ENCODE assay signal across 23 cellular contexts in genomic region chr16:48311242-48311641, GRCh38.
DNase-seq lines count a peak whose midpoint lies in the region; ATAC-seq, FAIRE-seq and TF ChIP-seq lines count a peak whose summit lies in the region.
"Had no signal": no experiment of that assay in that cellular context is flagged by ENCODE, and none has a peak within 500 bp of the region (broad histone marks: within the 10 kb centered on the region; RNA-seq: fewer than 3 reads in every experiment).

No MANE protein-coding gene starts in this region.

- H2AK5ac ChIP-seq in mesendoderm (ENCODE audit: low read length) = no peak overlapping the region

- H2BK15ac ChIP-seq in mesendoderm (replicated peaks; ENCODE audit: low read depth) = no peak overlapping the region

- no peak overlapping the region for H3K18ac ChIP-seq in mesendoderm (ENCODE audit: low read length)

- H3K4me3 Mint-ChIP-seq in Caco-2 (ENCODE audit: unreplicated experiment) = no peak overlapping the region

- peaks cover 22% of the 10 kb centered on the region for H3K36me3 Mint-ChIP-seq in Caco-2 (ENCODE audit: insufficient read depth, unreplicated experiment)

- no peak overlapping the region for H3K4me2 ChIP-seq in BLaER1
- no peak overlapping the region for H3K4me2 ChIP-seq in GM23248 (ENCODE audit: unreplicated experiment)
- no peak overlapping the region for H3K4me2 ChIP-seq in Karpas-422 (ENCODE audit: low read depth, low read length, poor library complexity, severe bottlenecking)
- no peak overlapping the region for H3K4me2 ChIP-seq in K562 (ENCODE audit: insufficient read depth, low read length)
- no peak overlapping the region for H3K4me2 ChIP-seq in mesendoderm (ENCODE audit: low read length)
- H3K4me2 ChIP-seq: A549 had no signal

- DNase-seq in GM23248 = peak; percentile 27
- peak; percentile 51 for DNase-seq in Karpas-422
- no peak for DNase-seq in K562 (ENCODE audit: extremely low read depth in 1 of 4, low spot score in 3 of 4)
- no peak for DNase-seq in ecto neural progenitor cell (ENCODE audit: low spot score)
- no peak for DNase-seq in mesendoderm
- DNase-seq in Caco-2 = no peak
- DNase-seq: 8988T, ACHN, AML-193, BE2C, C1 segment of cervical spinal cord, COR-L47, DMS153, DND-41, GDM1, GOT3 had no signal

- no peak for FAIRE-seq in K562 (lab: Jason Lieb, UNC)
- FAIRE-seq: A549, GM12891, GM18507, H54 had no signal

- H3F3A ChIP-seq in GM23248 (ENCODE audit: insufficient read depth) = 0 out of 2 replicates have a peak, but pooled peaks cover 7% of the 10 kb centered on the region

- no peak overlapping the region for H3K4ac ChIP-seq in mesendoderm (ENCODE audit: low read depth, low read length)

- no peak overlapping the region for H4K5ac ChIP-seq in mesendoderm (ENCODE audit: low read length)

- no peak for TF ChIP-seq CTCF in K562 (IDR thresholded peaks at IDR 0.05 in 2 of 3, conservative IDR thresholded peaks at IDR 0.05 in 1 of 3; ENCODE audit: insufficient read depth in 2 of 3, low read depth in 1 of 3, low read length in 3 of 3)
- no peak for TF ChIP-seq CTCF in Caco-2 (IDR thresholded peaks at IDR 0.05; ENCODE audit: insufficient read depth in 1 of 2, low read depth in 1 of 2, low read length in 1 of 2, severe bottlenecking in 1 of 2, unreplicated experiment in 1 of 2)

- no peaks in the 10 kb centered on the region for H3K4me1 Mint-ChIP-seq in Caco-2 (ENCODE audit: low read depth, unreplicated experiment)

- H3K9me3 ChIP-seq in BLaER1 = peaks cover 72% of the 10 kb centered on the region
- H3K9me3 ChIP-seq in GM23248 (ENCODE audit: low read depth) = no peaks in the 10 kb centered on the region
- H3K9me3 ChIP-seq in Karpas-422 (ENCODE audit: low read length) = peaks cover 19% of the 10 kb centered on the region
- H3K9me3 ChIP-seq in K562 (replicated peaks; ENCODE audit: control insufficient read depth, insufficient read depth, low read depth, low read length) = peaks cover 5% of the 10 kb centered on the region
- peaks cover 9% of the 10 kb centered on the region; the same call in 1 of the 2 replicates for H3K9me3 ChIP-seq in Caco-2

- H3K36me3 ChIP-seq in BLaER1 (peaks cover 83% of the 10 kb centered on the region), GM23248 (ENCODE audit: low read depth) (peaks cover 44% of the 10 kb centered on the region), Karpas-422 (ENCODE audit: insufficient read depth, low read length) (peaks cover 52% of the 10 kb centered on the region), K562 (ENCODE audit: control insufficient read depth, insufficient read depth, low read length) (peaks cover 47% of the 10 kb centered on the region), mesendoderm (ENCODE audit: control insufficient read depth, insufficient read depth, low read length) (no peaks in the 10 kb centered on the region), Caco-2 (ENCODE audit: control insufficient read depth, insufficient read depth, low read length) (no peaks in the 10 kb centered on the region)

- no peak overlapping the region for H2BK5ac ChIP-seq in mesendoderm (ENCODE audit: low read length)

- H2BK120ac ChIP-seq in mesendoderm (ENCODE audit: low read depth, low read length) = no peak overlapping the region

- no peak for ATAC-seq in K562
- ATAC-seq: A549 had no signal

- no peak overlapping the region for H3K27ac Mint-ChIP-seq in Caco-2 (ENCODE audit: unreplicated experiment)
- H3K27ac Mint-ChIP-seq: CD4-positive, alpha-beta memory T cell had no signal

- H3K56ac ChIP-seq in mesendoderm (ENCODE audit: low read length) = no peak overlapping the region

- H3K27me3 ChIP-seq in BLaER1 = no peaks in the 10 kb centered on the region
- no peaks in the 10 kb centered on the region for H3K27me3 ChIP-seq in GM23248 (replicated peaks; ENCODE audit: insufficient read depth)
- no peaks in the 10 kb centered on the region for H3K27me3 ChIP-seq in Karpas-422 (ENCODE audit: low read length)
- no peaks in the 10 kb centered on the region for H3K27me3 ChIP-seq in K562 (ENCODE audit: control insufficient read depth in 2 of 2, insufficient read depth in 2 of 2, low read length in 2 of 2)
- no peaks in the 10 kb centered on the region for H3K27me3 ChIP-seq in mesendoderm (ENCODE audit: insufficient read depth, low read length, poor library complexity)
- H3K27me3 ChIP-seq in Caco-2 (replicated peaks; ENCODE audit: control insufficient read depth, insufficient read depth, low read length) = no peaks in the 10 kb centered on the region
- H3K27me3 ChIP-seq: BE2C had no signal

- no peak overlapping the region for H3K23ac ChIP-seq in mesendoderm (ENCODE audit: low read length)

- BruUV-seq in K562 (replicated peaks; lab: Mats Ljungman, UMichigan) = no TSS peak
- BruUV-seq in Caco-2 (replicated peaks; lab: Mats Ljungman, UMichigan) = no TSS peak

- H3K27ac ChIP-seq in BLaER1 (no peak overlapping the region), GM23248 (no peak overlapping the region), Karpas-422 (ENCODE audit: low read length) (no peak overlapping the region), K562 (ENCODE audit: extremely low read depth, low read depth, low read length) (no peak overlapping the region), mesendoderm (ENCODE audit: low read depth, low read length) (no peak overlapping the region)
- H3K27ac ChIP-seq: A549 had no signal

- no peak for TF ChIP-seq EP300 in K562 (IDR thresholded peaks at IDR 0.05; ENCODE audit: low read length)

- peaks cover 18% of the 10 kb centered on the region for H3K9me3 Mint-ChIP-seq in Caco-2 (ENCODE audit: unreplicated experiment)

- H3K4me1 ChIP-seq in BLaER1 (peaks cover 10% of the 10 kb centered on the region), GM23248 (ENCODE audit: insufficient read depth) (no peaks in the 10 kb centered on the region), Karpas-422 (ENCODE audit: low read length) (no peaks in the 10 kb centered on the region), K562 (replicated peaks in 1 of 2; ENCODE audit: control insufficient read depth in 2 of 2, insufficient read depth in 2 of 2, low read length in 2 of 2) (no peaks in the 10 kb centered on the region), mesendoderm (ENCODE audit: control insufficient read depth, low read depth, low read length) (no peaks in the 10 kb centered on the region), Caco-2 (no peaks in the 10 kb centered on the region)
- H3K4me1 ChIP-seq: A549, BE2C, HAP-1 had no signal

- no peak overlapping the region for H4K8ac ChIP-seq in mesendoderm (ENCODE audit: low read depth, low read length)

- H3K79me1 ChIP-seq in mesendoderm (ENCODE audit: low read length) = no peaks in the 10 kb centered on the region

- H4K20me1 ChIP-seq in BLaER1 (no peaks in the 10 kb centered on the region), GM23248 (ENCODE audit: insufficient read depth) (no peaks in the 10 kb centered on the region), Karpas-422 (ENCODE audit: insufficient read depth, low read depth, low read length) (no peaks in the 10 kb centered on the region), K562 (replicated peaks; ENCODE audit: control insufficient read depth, insufficient read depth, low read length) (no peaks in the 10 kb centered on the region)

- no peaks in the 10 kb centered on the region for H3K9me1 ChIP-seq in K562 (ENCODE audit: control insufficient read depth, insufficient read depth, low read length)

- H3K9me2 ChIP-seq in GM23248 (ENCODE audit: insufficient read depth) (no peaks in the 10 kb centered on the region), Karpas-422 (replicated peaks; ENCODE audit: insufficient read depth, low read length) (no peaks in the 10 kb centered on the region)

- intact Hi-C loops in K562 (cut with micrococcal nuclease) (no loop called here), Caco-2 (cut with micrococcal nuclease; ENCODE audit: unreplicated experiment) (no loop called here)

- H3K9ac ChIP-seq in BLaER1 = no peak overlapping the region
- no peak overlapping the region for H3K9ac ChIP-seq in GM23248
- H3K9ac ChIP-seq in Karpas-422 (ENCODE audit: low read length) = no peak overlapping the region
- no peak overlapping the region for H3K9ac ChIP-seq in K562 (ENCODE audit: insufficient read depth in 1 of 2, low read depth in 2 of 2, low read length in 2 of 2)
- no peak overlapping the region for H3K9ac ChIP-seq in mesendoderm (ENCODE audit: low read length)

- H3K79me2 ChIP-seq in GM23248 (ENCODE audit: insufficient read depth) (peaks cover 31% of the 10 kb centered on the region), Karpas-422 (ENCODE audit: low read length) (peaks cover 31% of the 10 kb centered on the region), K562 (ENCODE audit: control insufficient read depth, insufficient read depth, low read length) (no peaks in the 10 kb centered on the region), mesendoderm (ENCODE audit: control insufficient read depth, insufficient read depth, low read length) (no peaks in the 10 kb centered on the region)

- in situ Hi-C loops in GM23248 (cut with MboI) = no loop called here
- in situ Hi-C loops in K562 (cut with MboI) = no loop called here

- H3K27me3 Mint-ChIP-seq in Caco-2 (ENCODE audit: insufficient read depth, unreplicated experiment) = no peaks in the 10 kb centered on the region
- H3K27me3 Mint-ChIP-seq: CD4-positive, alpha-beta memory T cell had no signal

- H2AFZ ChIP-seq in GM23248 (no peak overlapping the region), Karpas-422 (ENCODE audit: low read length) (no peak overlapping the region), K562 (ENCODE audit: low read depth, low read length) (no peak overlapping the region)

- POLR2A ChIA-PET in K562 (lab: Yijun Ruan, JAX) (no interaction called here), Caco-2 (lab: Charles Lee) (no interaction called here)

- H3K4me3 ChIP-seq in BLaER1 = peak overlapping the region; percentile 39; the same call in 1 of the 2 replicates
- H3K4me3 ChIP-seq in GM23248 = no peak overlapping the region
- H3K4me3 ChIP-seq in Karpas-422 (ENCODE audit: low read length) = no peak overlapping the region
- no peak overlapping the region for H3K4me3 ChIP-seq in K562
- no peak overlapping the region for H3K4me3 ChIP-seq in mesendoderm (ENCODE audit: low read length)
- no peak overlapping the region for H3K4me3 ChIP-seq in Caco-2 (ENCODE audit: low read depth, low read length)
- H3K4me3 ChIP-seq: A549, HAP-1 had no signal

- TF ChIP-seq POLR2A in K562 (conservative IDR thresholded peaks at IDR 0.05) = no peak

- CTCF ChIA-PET in K562 (lab: Yijun Ruan, JAX; ENCODE audit: low intra/inter-chr PET ratio) = no interaction called here
- CTCF ChIA-PET in Caco-2 (lab: Charles Lee) = no interaction called here

- no peak for TF ChIP-seq RAD21 in K562 (CRISPR knock-in tag; conservative IDR thresholded peaks at IDR 0.05 in 1 of 2, IDR thresholded peaks at IDR 0.05 in 1 of 2)

TF ChIP-seq in K562, 482 proteins besides CTCF, POLR2A, EP300 and RAD21 (continues in another document):
- TF ChIP-seq TRIM24 (IDR thresholded peaks at IDR 0.05) = peak in 1 of 2 experiments; percentile 58; a peak in 2 of 4 replicates

Comparison
In these comparisons a context has a peak if more than half of its experiments do, and no peak if none do; other contexts are left out.
1. DNase-seq: peak in GM23248 (single experiment) and Karpas-422 (single experiment); none in K562 (0 of 4), ecto neural progenitor cell (single experiment), mesendoderm (single experiment) and Caco-2 (0 of 2).